17 cellular contexts compared by ENCODE assay signal in genomic region chr17:50134206-50135110, GRCh38. TPM values are rescaled to one million over a fixed set of nuclear protein-coding genes. Genes with fewer than 3 reads are reported as not detected.
A peak's percentile ranks its signal among the peaks of the same experiment; 100 is the strongest.
DNase-seq lines count a peak whose midpoint lies in the region; ATAC-seq and TF ChIP-seq lines count a peak whose summit lies in the region.
"Had no signal": no experiment of that assay in that cellular context is flagged by ENCODE, and none has a peak within 500 bp of the region (broad histone marks: within the 10 kb centered on the region; RNA-seq: fewer than 3 reads in every experiment).

No MANE protein-coding gene starts in this region.

- ATAC-seq in heart right ventricle (no peak), left cardiac atrium (no peak), HG02981 (IDR thresholded peaks at IDR 0.05; ENCODE audit: unreplicated experiment) (no peak)

- peak overlapping the region; percentile 33 to 73 (median 57) for H3K9ac ChIP-seq in skeletal muscle tissue (ENCODE audit: low read depth in 1 of 3, low read length in 3 of 3)

- H3K9me3 ChIP-seq in heart right ventricle (no peaks in the 10 kb centered on the region), skeletal muscle tissue (ENCODE audit: control insufficient read depth in 3 of 3, low read length in 3 of 3) (no peaks in the 10 kb centered on the region)

- TF ChIP-seq CTCF in heart right ventricle (IDR thresholded peaks at IDR 0.05) = no peak
- TF ChIP-seq CTCF in coronary artery (IDR thresholded peaks at IDR 0.05) = no peak

- peaks cover 5 to 64% (median 47%) of the 10 kb centered on the region in 9 donors for H3K36me3 ChIP-seq in heart right ventricle
- peaks cover 38 to 42% (median 39%) of the 10 kb centered on the region in 3 donors for H3K36me3 ChIP-seq in skeletal muscle tissue (ENCODE audit: control insufficient read depth in 3 of 3, insufficient read depth in 3 of 3, low read length in 3 of 3)

- no peak for DNase-seq in heart right ventricle
- no peak for DNase-seq in left cardiac atrium
- peak; percentile 65 for DNase-seq in M059J (ENCODE audit: low read depth)
- DNase-seq in coronary artery (ENCODE audit: low spot score) = no peak
- DNase-seq in MV-4-11 (lab: John Stamatoyannopoulos, UW) = no peak
- DNase-seq in COR-L47 (lab: John Stamatoyannopoulos, UW) = no peak
- DNase-seq: ACHN; activated CD4-positive, CD25-positive, alpha-beta regulatory T cell; activated gamma-delta T cell; KG1; naive B cell; NCI-H1436 treated with DMSO at 0.1 percent for 48 hours; NCI-H510A; T-helper 1 cell had no signal

- H3K27me3 ChIP-seq in heart right ventricle (peaks cover 0 to 12% (median 0%) of the 10 kb centered on the region in 7 donors), skeletal muscle tissue (ENCODE audit: control insufficient read depth in 3 of 3, insufficient read depth in 3 of 3, low read length in 3 of 3) (no peaks in the 10 kb centered on the region)

- 72 to 81% methylated on average over 16 of the region's 16 CpGs for WGBS in heart right ventricle, 2 donors

- peak overlapping the region in 7 of 10 donors; percentile 14 to 90 (median 78) for H3K27ac ChIP-seq in heart right ventricle
- H3K27ac ChIP-seq in coronary artery = peak overlapping the region; percentile 73 to 89
- H3K27ac ChIP-seq in skeletal muscle tissue (ENCODE audit: low read depth, low read length) = peak overlapping the region; percentile 86

- intact Hi-C loops in heart right ventricle (cut with DNase I) = loop anchor here in 2 of 10 donors (5.0 kb wide), 1 partner anchor 43 kb away; no protein-coding TSS in a partner anchor
- intact Hi-C loops in left cardiac atrium (cut with DNase I) = no loop called here

- no peak overlapping the region for H3K4me3 ChIP-seq in heart right ventricle
- no peak overlapping the region for H3K4me3 ChIP-seq in coronary artery
- no peak overlapping the region for H3K4me3 ChIP-seq in skeletal muscle tissue (ENCODE audit: low read length in 3 of 3)

- H3K4me1 ChIP-seq in heart right ventricle (peaks cover 7 to 49% (median 34%) of the 10 kb centered on the region in 9 donors), skeletal muscle tissue (ENCODE audit: control insufficient read depth in 3 of 3, insufficient read depth in 3 of 3, low read length in 3 of 3) (peaks cover 38 to 54% (median 50%) of the 10 kb centered on the region in 3 donors)

RNA-seq across cellular contexts. Expression of gene SAMD14, which starts 4.5 kb away (rescaled TPM):
- total RNA-seq in heart right ventricle (1 to 10 TPM; 1.5 to 3.8 (median 1.9) TPM), left cardiac atrium (1 to 10 TPM; 1.6 to 2.1 TPM), skeletal muscle tissue (1.0 TPM)
- polyA plus RNA-seq in heart right ventricle = 1 to 10 TPM; 1.9 to 3.8 TPM
- 0.22 and 0.49 TPM in 2 replicates for total RNA-seq in M059J (2014; rRNA removed; shearing (Covaris generic))

RNA-seq across cellular contexts. Expression of gene PPP1R9B, which starts 16.0 kb away (rescaled TPM):
- total RNA-seq in heart right ventricle (10 to 100 TPM; 17.3 to 45.4 (median 26.9) TPM), left cardiac atrium (10 to 100 TPM; 35.8 to 43.4 TPM), skeletal muscle tissue (19.3 TPM)
- 10 to 100 TPM; 22.4 to 42.7 TPM for polyA plus RNA-seq in heart right ventricle
- total RNA-seq in M059J (2014; rRNA removed; shearing (Covaris generic)) = 14.6 and 36.1 TPM in 2 replicates

RNA-seq across cellular contexts. Expression of gene SGCA, which starts 31.3 kb away (rescaled TPM):
- total RNA-seq in heart right ventricle (100 to 1,000 TPM; 136 to 204 (median 158) TPM), left cardiac atrium (100 to 1,000 TPM in 1 of 2 donors, 10 to 100 TPM in 1; 96.3 to 131 TPM), skeletal muscle tissue (158 TPM)
- polyA plus RNA-seq in heart right ventricle = 100 to 1,000 TPM; 137 to 314 TPM
- total RNA-seq in M059J (2014; rRNA removed; shearing (Covaris generic)) = not detected in 2 replicates
- total RNA-seq: renal cortical epithelial cell had no signal

RNA-seq across cellular contexts. Expression of gene PDK2, which starts 39.3 kb away (rescaled TPM):
- 100 to 1,000 TPM; 161 to 337 (median 231) TPM for total RNA-seq in heart right ventricle
- polyA plus RNA-seq in heart right ventricle = 100 to 1,000 TPM in 1 of 2 donors, 10 to 100 TPM in 1; 88.1 to 129 TPM
- 100 to 1,000 TPM; 156 to 203 TPM for total RNA-seq in left cardiac atrium
- 27.2 and 38.2 TPM in 2 replicates for total RNA-seq in M059J (2014; rRNA removed; shearing (Covaris generic))
- 18.8 TPM for total RNA-seq in skeletal muscle tissue

Comparison
In these comparisons a context has a peak if more than half of its experiments do, and no peak if none do; other contexts are left out.
1. RNA of gene SGCA, which starts 31.3 kb away (total RNA-seq): 136 to 204 TPM in heart right ventricle, 158 TPM in skeletal muscle tissue (single experiment) and 96.3 to 131 TPM in left cardiac atrium; not detected in M059J; every median in the first group is over 10 times any median in the second.
2. Peak in every context shown above with its lines, with median percentiles within 50 percentile points of each other: H3K27ac ChIP-seq.